In the genomic region with DNA sequence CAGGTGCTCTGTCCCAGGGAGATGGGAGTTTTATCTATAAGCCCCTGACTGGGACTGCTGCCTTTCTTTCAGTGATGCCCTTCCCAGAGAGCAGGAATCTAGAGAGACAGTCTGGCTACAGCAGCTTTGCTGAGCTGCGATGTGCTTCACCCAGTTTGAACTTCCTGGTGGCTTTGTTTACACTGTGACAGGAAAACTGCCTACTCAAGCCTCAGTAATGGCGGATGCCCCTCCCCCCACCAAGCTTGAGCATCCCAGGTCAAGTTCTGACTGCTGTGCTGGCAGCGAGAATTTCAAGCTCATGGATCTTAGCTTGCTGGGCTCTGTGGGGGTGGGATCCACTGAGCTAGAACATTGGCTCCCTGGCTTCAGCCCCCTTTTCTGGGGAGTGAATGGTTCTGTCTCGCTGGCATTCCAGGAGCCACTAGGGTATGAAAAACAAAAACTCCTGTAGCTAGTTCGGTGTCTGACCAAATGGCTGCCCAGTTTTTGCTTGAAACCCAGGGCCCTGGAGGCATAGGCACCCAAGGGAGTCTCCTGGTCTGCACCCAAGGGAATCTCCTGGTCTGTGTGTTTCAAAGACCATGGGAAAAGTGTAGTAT, we compare ENCODE assay signal across 1 cellular context.
TF ChIP-seq lines count a peak whose summit lies in the region.

No MANE protein-coding gene starts in this region.

TF ChIP-seq in HepG2, 621 proteins besides CTCF, POLR2A, EP300 and RAD21 (continued from another document and continues in another):
- TF ChIP-seq, protein P1, sequence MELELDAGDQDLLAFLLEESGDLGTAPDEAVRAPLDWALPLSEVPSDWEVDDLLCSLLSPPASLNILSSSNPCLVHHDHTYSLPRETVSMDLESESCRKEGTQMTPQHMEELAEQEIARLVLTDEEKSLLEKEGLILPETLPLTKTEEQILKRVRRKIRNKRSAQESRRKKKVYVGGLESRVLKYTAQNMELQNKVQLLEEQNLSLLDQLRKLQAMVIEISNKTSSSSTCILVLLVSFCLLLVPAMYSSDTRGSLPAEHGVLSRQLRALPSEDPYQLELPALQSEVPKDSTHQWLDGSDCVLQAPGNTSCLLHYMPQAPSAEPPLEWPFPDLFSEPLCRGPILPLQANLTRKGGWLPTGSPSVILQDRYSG (CRISPR knock-in tag; IDR thresholded peaks at IDR 0.05), result no peak
- no peak for TF ChIP-seq AKAP8 (CRISPR knock-in tag; IDR thresholded peaks at IDR 0.05)
- no peak for TF ChIP-seq SATB2 (CRISPR knock-in tag; IDR thresholded peaks at IDR 0.05)
- TF ChIP-seq, protein P2, sequence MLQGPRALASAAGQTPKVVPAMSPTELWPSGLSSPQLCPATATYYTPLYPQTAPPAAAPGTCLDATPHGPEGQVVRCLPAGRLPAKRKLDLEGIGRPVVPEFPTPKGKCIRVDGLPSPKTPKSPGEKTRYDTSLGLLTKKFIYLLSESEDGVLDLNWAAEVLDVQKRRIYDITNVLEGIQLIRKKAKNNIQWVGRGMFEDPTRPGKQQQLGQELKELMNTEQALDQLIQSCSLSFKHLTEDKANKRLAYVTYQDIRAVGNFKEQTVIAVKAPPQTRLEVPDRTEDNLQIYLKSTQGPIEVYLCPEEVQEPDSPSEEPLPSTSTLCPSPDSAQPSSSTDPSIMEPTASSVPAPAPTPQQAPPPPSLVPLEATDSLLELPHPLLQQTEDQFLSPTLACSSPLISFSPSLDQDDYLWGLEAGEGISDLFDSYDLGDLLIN (CRISPR knock-in tag; IDR thresholded peaks at IDR 0.05; ENCODE audit: borderline replicate concordance), result no peak
- no peak for TF ChIP-seq ZNF451 (CRISPR knock-in tag; IDR thresholded peaks at IDR 0.05)
- 0 out of 2 replicates have a peak, but pooled peaks have one; percentile 62 for TF ChIP-seq MAFG (CRISPR knock-in tag; IDR thresholded peaks at IDR 0.05)
- TF ChIP-seq SMAD9 (CRISPR knock-in tag; IDR thresholded peaks at IDR 0.05), result no peak
- TF ChIP-seq, protein P3, sequence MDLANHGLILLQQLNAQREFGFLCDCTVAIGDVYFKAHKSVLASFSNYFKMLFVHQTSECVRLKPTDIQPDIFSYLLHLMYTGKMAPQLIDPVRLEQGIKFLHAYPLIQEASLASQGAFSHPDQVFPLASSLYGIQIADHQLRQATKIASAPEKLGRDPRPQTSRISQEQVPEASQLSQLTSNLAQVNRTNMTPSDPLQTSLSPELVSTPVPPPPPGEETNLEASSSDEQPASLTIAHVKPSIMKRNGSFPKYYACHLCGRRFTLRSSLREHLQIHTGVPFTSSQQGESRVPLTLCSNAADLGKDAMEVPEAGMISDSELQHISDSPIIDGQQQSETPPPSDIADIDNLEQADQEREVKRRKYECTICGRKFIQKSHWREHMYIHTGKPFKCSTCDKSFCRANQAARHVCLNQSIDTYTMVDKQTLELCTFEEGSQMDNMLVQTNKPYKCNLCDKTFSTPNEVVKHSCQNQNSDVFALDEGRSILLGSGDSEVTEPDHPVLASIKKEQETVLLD (CRISPR knock-in tag; IDR thresholded peaks at IDR 0.05; ENCODE audit: low read depth), result no peak
- no peak for TF ChIP-seq ZNF33B (CRISPR knock-in tag; IDR thresholded peaks at IDR 0.05)
- TF ChIP-seq ZNF556 (CRISPR knock-in tag; IDR thresholded peaks at IDR 0.05; ENCODE audit: borderline replicate concordance), result no peak
- TF ChIP-seq ZNF724P (CRISPR knock-in tag; IDR thresholded peaks at IDR 0.05; ENCODE audit: borderline replicate concordance), result no peak
- no peak for TF ChIP-seq PCBP2 (optimal IDR thresholded peaks at IDR 0.05; ENCODE audit: low read depth, low read length, poor library complexity, severe bottlenecking)
- TF ChIP-seq HOXA7 (CRISPR knock-in tag; IDR thresholded peaks at IDR 0.05), result no peak
- no peak for TF ChIP-seq ZNF564 (CRISPR knock-in tag; IDR thresholded peaks at IDR 0.05)
- 0 out of 2 replicates have a peak, but pooled peaks have one; percentile 56 for TF ChIP-seq ZNF891 (CRISPR knock-in tag; IDR thresholded peaks at IDR 0.05)
- TF ChIP-seq, protein P4, sequence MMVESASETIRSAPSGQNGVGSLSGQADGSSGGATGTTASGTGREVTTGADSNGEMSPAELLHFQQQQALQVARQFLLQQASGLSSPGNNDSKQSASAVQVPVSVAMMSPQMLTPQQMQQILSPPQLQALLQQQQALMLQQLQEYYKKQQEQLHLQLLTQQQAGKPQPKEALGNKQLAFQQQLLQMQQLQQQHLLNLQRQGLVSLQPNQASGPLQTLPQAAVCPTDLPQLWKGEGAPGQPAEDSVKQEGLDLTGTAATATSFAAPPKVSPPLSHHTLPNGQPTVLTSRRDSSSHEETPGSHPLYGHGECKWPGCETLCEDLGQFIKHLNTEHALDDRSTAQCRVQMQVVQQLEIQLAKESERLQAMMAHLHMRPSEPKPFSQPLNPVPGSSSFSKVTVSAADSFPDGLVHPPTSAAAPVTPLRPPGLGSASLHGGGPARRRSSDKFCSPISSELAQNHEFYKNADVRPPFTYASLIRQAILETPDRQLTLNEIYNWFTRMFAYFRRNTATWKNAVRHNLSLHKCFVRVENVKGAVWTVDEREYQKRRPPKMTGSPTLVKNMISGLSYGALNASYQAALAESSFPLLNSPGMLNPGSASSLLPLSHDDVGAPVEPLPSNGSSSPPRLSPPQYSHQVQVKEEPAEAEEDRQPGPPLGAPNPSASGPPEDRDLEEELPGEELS (CRISPR knock-in tag; IDR thresholded peaks at IDR 0.05), result peak; percentile 71
- no peak for TF ChIP-seq HNRNPUL1 (IDR thresholded peaks at IDR 0.05; ENCODE audit: low read depth, low read length)
- TF ChIP-seq TOE1 (CRISPR knock-in tag; IDR thresholded peaks at IDR 0.05), result no peak
- no peak for TF ChIP-seq NRL (CRISPR knock-in tag; IDR thresholded peaks at IDR 0.05; ENCODE audit: borderline replicate concordance)
- no peak for TF ChIP-seq ZNF3 (CRISPR knock-in tag; IDR thresholded peaks at IDR 0.05)
- TF ChIP-seq, protein P5, sequence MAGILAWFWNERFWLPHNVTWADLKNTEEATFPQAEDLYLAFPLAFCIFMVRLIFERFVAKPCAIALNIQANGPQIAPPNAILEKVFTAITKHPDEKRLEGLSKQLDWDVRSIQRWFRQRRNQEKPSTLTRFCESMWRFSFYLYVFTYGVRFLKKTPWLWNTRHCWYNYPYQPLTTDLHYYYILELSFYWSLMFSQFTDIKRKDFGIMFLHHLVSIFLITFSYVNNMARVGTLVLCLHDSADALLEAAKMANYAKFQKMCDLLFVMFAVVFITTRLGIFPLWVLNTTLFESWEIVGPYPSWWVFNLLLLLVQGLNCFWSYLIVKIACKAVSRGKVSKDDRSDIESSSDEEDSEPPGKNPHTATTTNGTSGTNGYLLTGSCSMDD (CRISPR knock-in tag; IDR thresholded peaks at IDR 0.05), result no peak
- no peak for TF ChIP-seq DNMT1 (CRISPR knock-in tag; IDR thresholded peaks at IDR 0.05)
- no peak for TF ChIP-seq CENPX (CRISPR knock-in tag; IDR thresholded peaks at IDR 0.05)
- TF ChIP-seq ZFP62 (CRISPR knock-in tag; IDR thresholded peaks at IDR 0.05), result no peak
- no peak for TF ChIP-seq MTF2 (CRISPR knock-in tag; IDR thresholded peaks at IDR 0.05; ENCODE audit: borderline replicate concordance)
- no peak for TF ChIP-seq EEA1 (CRISPR knock-in tag; IDR thresholded peaks at IDR 0.05; ENCODE audit: borderline replicate concordance)
- TF ChIP-seq SIN3A (IDR thresholded peaks at IDR 0.05; ENCODE audit: borderline replicate concordance, low read depth, low read length), result no peak
- TF ChIP-seq MBD4 (IDR thresholded peaks at IDR 0.05; ENCODE audit: borderline replicate concordance, low read length), result no peak
- no peak for TF ChIP-seq NR2F1 (CRISPR knock-in tag; IDR thresholded peaks at IDR 0.05)
- no peak for TF ChIP-seq ZNF557 (CRISPR knock-in tag; IDR thresholded peaks at IDR 0.05)
- no peak for TF ChIP-seq ZFY (CRISPR knock-in tag; IDR thresholded peaks at IDR 0.05)
- no peak for TF ChIP-seq TBX3 (IDR thresholded peaks at IDR 0.05; ENCODE audit: borderline replicate concordance)
- peak; percentile 8; the same call in 1 of the 2 replicates for TF ChIP-seq GABPA (IDR thresholded peaks at IDR 0.05; ENCODE audit: low read depth, low read length)
- TF ChIP-seq GABPA (CRISPR knock-in tag; IDR thresholded peaks at IDR 0.05; ENCODE audit: low read depth), result peak; percentile 69
- no peak for TF ChIP-seq ZNF737 (CRISPR knock-in tag; IDR thresholded peaks at IDR 0.05; ENCODE audit: borderline replicate concordance)
- TF ChIP-seq MEIS1 (CRISPR knock-in tag; IDR thresholded peaks at IDR 0.05; ENCODE audit: borderline replicate concordance), result no peak
- TF ChIP-seq, protein P6, sequence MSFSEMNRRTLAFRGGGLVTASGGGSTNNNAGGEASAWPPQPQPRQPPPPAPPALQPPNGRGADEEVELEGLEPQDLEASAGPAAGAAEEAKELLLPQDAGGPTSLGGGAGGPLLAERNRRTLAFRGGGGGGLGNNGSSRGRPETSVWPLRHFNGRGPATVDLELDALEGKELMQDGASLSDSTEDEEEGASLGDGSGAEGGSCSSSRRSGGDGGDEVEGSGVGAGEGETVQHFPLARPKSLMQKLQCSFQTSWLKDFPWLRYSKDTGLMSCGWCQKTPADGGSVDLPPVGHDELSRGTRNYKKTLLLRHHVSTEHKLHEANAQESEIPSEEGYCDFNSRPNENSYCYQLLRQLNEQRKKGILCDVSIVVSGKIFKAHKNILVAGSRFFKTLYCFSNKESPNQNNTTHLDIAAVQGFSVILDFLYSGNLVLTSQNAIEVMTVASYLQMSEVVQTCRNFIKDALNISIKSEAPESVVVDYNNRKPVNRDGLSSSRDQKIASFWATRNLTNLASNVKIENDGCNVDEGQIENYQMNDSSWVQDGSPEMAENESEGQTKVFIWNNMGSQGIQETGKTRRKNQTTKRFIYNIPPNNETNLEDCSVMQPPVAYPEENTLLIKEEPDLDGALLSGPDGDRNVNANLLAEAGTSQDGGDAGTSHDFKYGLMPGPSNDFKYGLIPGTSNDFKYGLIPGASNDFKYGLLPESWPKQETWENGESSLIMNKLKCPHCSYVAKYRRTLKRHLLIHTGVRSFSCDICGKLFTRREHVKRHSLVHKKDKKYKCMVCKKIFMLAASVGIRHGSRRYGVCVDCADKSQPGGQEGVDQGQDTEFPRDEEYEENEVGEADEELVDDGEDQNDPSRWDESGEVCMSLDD (CRISPR knock-in tag; IDR thresholded peaks at IDR 0.05; ENCODE audit: borderline replicate concordance), result no peak
- TF ChIP-seq JARID2 (CRISPR knock-in tag; IDR thresholded peaks at IDR 0.05; ENCODE audit: insufficient replicate concordance), result no peak
- TF ChIP-seq, protein P7, sequence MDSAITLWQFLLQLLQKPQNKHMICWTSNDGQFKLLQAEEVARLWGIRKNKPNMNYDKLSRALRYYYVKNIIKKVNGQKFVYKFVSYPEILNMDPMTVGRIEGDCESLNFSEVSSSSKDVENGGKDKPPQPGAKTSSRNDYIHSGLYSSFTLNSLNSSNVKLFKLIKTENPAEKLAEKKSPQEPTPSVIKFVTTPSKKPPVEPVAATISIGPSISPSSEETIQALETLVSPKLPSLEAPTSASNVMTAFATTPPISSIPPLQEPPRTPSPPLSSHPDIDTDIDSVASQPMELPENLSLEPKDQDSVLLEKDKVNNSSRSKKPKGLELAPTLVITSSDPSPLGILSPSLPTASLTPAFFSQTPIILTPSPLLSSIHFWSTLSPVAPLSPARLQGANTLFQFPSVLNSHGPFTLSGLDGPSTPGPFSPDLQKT (CRISPR knock-in tag; IDR thresholded peaks at IDR 0.05; ENCODE audit: borderline replicate concordance), result no peak
- TF ChIP-seq ZNF577 (CRISPR knock-in tag; IDR thresholded peaks at IDR 0.05; ENCODE audit: borderline replicate concordance, low read depth), result no peak
- TF ChIP-seq ZNF75D (CRISPR knock-in tag; IDR thresholded peaks at IDR 0.05; ENCODE audit: borderline replicate concordance), result no peak
- TF ChIP-seq, protein P8, sequence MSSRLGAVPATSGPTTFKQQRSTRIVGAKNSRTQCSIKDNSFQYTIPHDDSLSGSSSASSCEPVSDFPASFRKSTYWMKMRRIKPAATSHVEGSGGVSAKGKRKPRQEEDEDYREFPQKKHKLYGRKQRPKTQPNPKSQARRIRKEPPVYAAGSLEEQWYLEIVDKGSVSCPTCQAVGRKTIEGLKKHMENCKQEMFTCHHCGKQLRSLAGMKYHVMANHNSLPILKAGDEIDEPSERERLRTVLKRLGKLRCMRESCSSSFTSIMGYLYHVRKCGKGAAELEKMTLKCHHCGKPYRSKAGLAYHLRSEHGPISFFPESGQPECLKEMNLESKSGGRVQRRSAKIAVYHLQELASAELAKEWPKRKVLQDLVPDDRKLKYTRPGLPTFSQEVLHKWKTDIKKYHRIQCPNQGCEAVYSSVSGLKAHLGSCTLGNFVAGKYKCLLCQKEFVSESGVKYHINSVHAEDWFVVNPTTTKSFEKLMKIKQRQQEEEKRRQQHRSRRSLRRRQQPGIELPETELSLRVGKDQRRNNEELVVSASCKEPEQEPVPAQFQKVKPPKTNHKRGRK (CRISPR knock-in tag; IDR thresholded peaks at IDR 0.05), result no peak
- no peak for TF ChIP-seq ZNF224 (CRISPR knock-in tag; IDR thresholded peaks at IDR 0.05)
- TF ChIP-seq, protein P9, sequence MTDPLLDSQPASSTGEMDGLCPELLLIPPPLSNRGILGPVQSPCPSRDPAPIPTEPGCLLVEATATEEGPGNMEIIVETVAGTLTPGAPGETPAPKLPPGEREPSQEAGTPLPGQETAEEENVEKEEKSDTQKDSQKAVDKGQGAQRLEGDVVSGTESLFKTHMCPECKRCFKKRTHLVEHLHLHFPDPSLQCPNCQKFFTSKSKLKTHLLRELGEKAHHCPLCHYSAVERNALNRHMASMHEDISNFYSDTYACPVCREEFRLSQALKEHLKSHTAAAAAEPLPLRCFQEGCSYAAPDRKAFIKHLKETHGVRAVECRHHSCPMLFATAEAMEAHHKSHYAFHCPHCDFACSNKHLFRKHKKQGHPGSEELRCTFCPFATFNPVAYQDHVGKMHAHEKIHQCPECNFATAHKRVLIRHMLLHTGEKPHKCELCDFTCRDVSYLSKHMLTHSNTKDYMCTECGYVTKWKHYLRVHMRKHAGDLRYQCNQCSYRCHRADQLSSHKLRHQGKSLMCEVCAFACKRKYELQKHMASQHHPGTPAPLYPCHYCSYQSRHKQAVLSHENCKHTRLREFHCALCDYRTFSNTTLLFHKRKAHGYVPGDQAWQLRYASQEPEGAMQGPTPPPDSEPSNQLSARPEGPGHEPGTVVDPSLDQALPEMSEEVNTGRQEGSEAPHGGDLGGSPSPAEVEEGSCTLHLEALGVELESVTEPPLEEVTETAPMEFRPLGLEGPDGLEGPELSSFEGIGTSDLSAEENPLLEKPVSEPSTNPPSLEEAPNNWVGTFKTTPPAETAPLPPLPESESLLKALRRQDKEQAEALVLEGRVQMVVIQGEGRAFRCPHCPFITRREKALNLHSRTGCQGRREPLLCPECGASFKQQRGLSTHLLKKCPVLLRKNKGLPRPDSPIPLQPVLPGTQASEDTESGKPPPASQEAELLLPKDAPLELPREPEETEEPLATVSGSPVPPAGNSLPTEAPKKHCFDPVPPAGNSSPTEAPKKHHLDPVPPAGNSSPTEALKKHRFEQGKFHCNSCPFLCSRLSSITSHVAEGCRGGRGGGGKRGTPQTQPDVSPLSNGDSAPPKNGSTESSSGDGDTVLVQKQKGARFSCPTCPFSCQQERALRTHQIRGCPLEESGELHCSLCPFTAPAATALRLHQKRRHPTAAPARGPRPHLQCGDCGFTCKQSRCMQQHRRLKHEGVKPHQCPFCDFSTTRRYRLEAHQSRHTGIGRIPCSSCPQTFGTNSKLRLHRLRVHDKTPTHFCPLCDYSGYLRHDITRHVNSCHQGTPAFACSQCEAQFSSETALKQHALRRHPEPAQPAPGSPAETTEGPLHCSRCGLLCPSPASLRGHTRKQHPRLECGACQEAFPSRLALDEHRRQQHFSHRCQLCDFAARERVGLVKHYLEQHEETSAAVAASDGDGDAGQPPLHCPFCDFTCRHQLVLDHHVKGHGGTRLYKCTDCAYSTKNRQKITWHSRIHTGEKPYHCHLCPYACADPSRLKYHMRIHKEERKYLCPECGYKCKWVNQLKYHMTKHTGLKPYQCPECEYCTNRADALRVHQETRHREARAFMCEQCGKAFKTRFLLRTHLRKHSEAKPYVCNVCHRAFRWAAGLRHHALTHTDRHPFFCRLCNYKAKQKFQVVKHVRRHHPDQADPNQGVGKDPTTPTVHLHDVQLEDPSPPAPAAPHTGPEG (CRISPR knock-in tag; IDR thresholded peaks at IDR 0.05), result no peak
- TF ChIP-seq ZNF652 (CRISPR knock-in tag; IDR thresholded peaks at IDR 0.05; ENCODE audit: borderline replicate concordance, low read depth), result no peak
